Comparison of ENCODE assay signal across 18 cellular contexts in the genomic region with DNA sequence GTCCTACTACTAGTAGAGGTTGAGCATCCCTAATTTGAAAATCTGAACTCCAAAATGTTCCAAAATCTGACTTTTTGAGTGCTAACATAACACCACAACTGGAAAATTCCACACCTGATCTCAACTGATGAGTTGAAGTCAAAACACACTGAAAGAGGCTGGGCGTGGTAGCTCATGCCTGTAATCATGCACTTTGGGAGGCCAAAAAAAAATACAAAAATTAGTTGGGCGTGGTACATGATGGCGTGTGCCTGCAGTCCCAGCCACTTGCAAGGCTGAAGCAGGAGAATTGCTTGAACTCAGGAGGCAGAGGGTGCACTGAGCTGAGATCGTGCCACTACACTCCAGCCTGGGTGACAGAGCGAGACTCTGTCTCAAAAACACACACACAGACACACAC. TPM values are rescaled to one million over a fixed set of nuclear protein-coding genes. Genes with fewer than 3 reads are reported as not detected.
A peak's percentile ranks its signal among the peaks of the same experiment; 100 is the strongest.
DNase-seq lines count a peak whose midpoint lies in the region; ATAC-seq, FAIRE-seq and TF ChIP-seq lines count a peak whose summit lies in the region.
"Had no signal": no experiment of that assay in that cellular context is flagged by ENCODE, and none has a peak within 500 bp of the region (broad histone marks: within the 10 kb centered on the region; RNA-seq: fewer than 3 reads in every experiment).

No MANE protein-coding gene starts in this region.

- intact Hi-C loops in K562 (cut with micrococcal nuclease) = no loop called here

- no peak for TF ChIP-seq RAD21 in K562 (CRISPR knock-in tag; conservative IDR thresholded peaks at IDR 0.05 in 1 of 2, IDR thresholded peaks at IDR 0.05 in 1 of 2)

- peak; percentile 42; the same call in 2 of the 3 replicates for ATAC-seq in K562

- H3K36me3 ChIP-seq in K562 (ENCODE audit: control insufficient read depth, insufficient read depth, low read length) (no peaks in the 10 kb centered on the region), neural progenitor cell (no peaks in the 10 kb centered on the region)

- H3K4me3 ChIP-seq in K562 (no peak overlapping the region), neural progenitor cell (no peak overlapping the region)

- peak overlapping the region; percentile 44 for H3K27ac Mint-ChIP-seq in activated T-cell treated with anti-CD3 and anti-CD28 coated beads, Interleukin-2, amount 50 U/mL, for 24 hours
- no peak overlapping the region for H3K27ac Mint-ChIP-seq in neural progenitor cell
- H3K27ac Mint-ChIP-seq: B cell, H9 had no signal

- no peaks in the 10 kb centered on the region for H3K27me3 Mint-ChIP-seq in activated T-cell treated with anti-CD3 and anti-CD28 coated beads, Interleukin-2, amount 50 U/mL, for 24 hours
- peaks cover 3% of the 10 kb centered on the region for H3K27me3 Mint-ChIP-seq in neural progenitor cell (ENCODE audit: insufficient read depth, low read depth)
- H3K27me3 Mint-ChIP-seq: B cell; CD4-positive, alpha-beta memory T cell had no signal

- POLR2A ChIA-PET in K562 (lab: Yijun Ruan, JAX) = interaction anchor here (1.2 kb wide), 1 partner anchor 9 kb away, joined by 3 read pairs; no protein-coding TSS in a partner anchor

- FAIRE-seq in K562 (lab: Jason Lieb, UNC) = peak; percentile 55
- FAIRE-seq: A204.1, G401.6, GM12892, GM19239 had no signal

- CTCF ChIA-PET in K562 (lab: Yijun Ruan, JAX; ENCODE audit: low intra/inter-chr PET ratio) = no interaction called here

- no TSS peak for BruUV-seq in K562 (replicated peaks; lab: Mats Ljungman, UMichigan)

- H2AFZ ChIP-seq in K562 (ENCODE audit: low read depth, low read length) (no peak overlapping the region), neural progenitor cell (replicated peaks) (no peak overlapping the region)

- no peaks in the 10 kb centered on the region for H3F3A ChIP-seq in neural progenitor cell (ENCODE audit: low read depth)

- 0 out of 2 replicates have a peak overlapping the region, but pooled peaks have one; percentile 33 for H3K4me2 ChIP-seq in K562 (ENCODE audit: insufficient read depth, low read length)
- H3K4me2 ChIP-seq in neural progenitor cell = no peak overlapping the region

- in situ Hi-C loops in K562 (cut with MboI) = no loop called here
- in situ Hi-C loops in GM13977 (cut with MboI; ENCODE audit: low pct_unique_long_range_greater_than_20kb, low sequenced_read_pairs, unreplicated experiment) = no loop called here

- DNase-seq in activated T-cell treated with anti-CD3 and anti-CD28 coated beads, Interleukin-2, amount 50 U/mL, for 24 hours = no peak
- DNase-seq in activated T-cell treated with anti-CD3 and anti-CD28 coated beads, Interleukin-2, amount 50 U/mL, for 1 hour = no peak
- DNase-seq in NCI-H748 (lab: John Stamatoyannopoulos, UW; ENCODE audit: unreplicated experiment) = peak; percentile 76
- peak in 1 of 4 experiments; percentile 36 for DNase-seq in K562 (ENCODE audit: extremely low read depth in 1 of 4, low spot score in 3 of 4)
- DNase-seq in neural progenitor cell (ENCODE audit: low spot score) = no peak
- DNase-seq in GM13977 (ENCODE audit: low spot score) = no peak
- DNase-seq in NCI-H2081 (lab: John Stamatoyannopoulos, UW) = no peak
- DNase-seq: C1 segment of cervical spinal cord; CD4-positive, alpha-beta memory T cell; DMS79 treated with DMSO at 0.1 percent for 48 hours; EL; GOT3; H9 had no signal

- H3K4me1 Mint-ChIP-seq in activated T-cell treated with anti-CD3 and anti-CD28 coated beads, Interleukin-2, amount 50 U/mL, for 24 hours (ENCODE audit: low read depth) = peaks cover 72% of the 10 kb centered on the region
- no peaks in the 10 kb centered on the region for H3K4me1 Mint-ChIP-seq in neural progenitor cell

- H3K9ac ChIP-seq in K562 (ENCODE audit: insufficient read depth in 1 of 2, low read depth in 2 of 2, low read length in 2 of 2) = no peak overlapping the region
- no peak overlapping the region for H3K9ac ChIP-seq in neural progenitor cell

- H3K36me3 Mint-ChIP-seq in activated T-cell treated with anti-CD3 and anti-CD28 coated beads, Interleukin-2, amount 50 U/mL, for 24 hours (ENCODE audit: low read depth) = peaks cover 54% of the 10 kb centered on the region
- peaks cover 36% of the 10 kb centered on the region for H3K36me3 Mint-ChIP-seq in neural progenitor cell

- H3K9me1 ChIP-seq in K562 (ENCODE audit: control insufficient read depth, insufficient read depth, low read length) = no peaks in the 10 kb centered on the region

- no peak for TF ChIP-seq EP300 in K562 (IDR thresholded peaks at IDR 0.05; ENCODE audit: low read length)

- H4K20me1 ChIP-seq in K562 (replicated peaks; ENCODE audit: control insufficient read depth, insufficient read depth, low read length) = peaks cover 6% of the 10 kb centered on the region
- H4K20me1 ChIP-seq in neural progenitor cell (ENCODE audit: low read depth) = peaks cover 11% of the 10 kb centered on the region

- H3K79me2 ChIP-seq in K562 (ENCODE audit: control insufficient read depth, insufficient read depth, low read length) (peaks cover 95% of the 10 kb centered on the region), neural progenitor cell (ENCODE audit: low read depth) (peaks cover 99% of the 10 kb centered on the region)

- H3K4me3 Mint-ChIP-seq in activated T-cell treated with anti-CD3 and anti-CD28 coated beads, Interleukin-2, amount 50 U/mL, for 24 hours = no peak overlapping the region
- no peak overlapping the region for H3K4me3 Mint-ChIP-seq in neural progenitor cell
- H3K4me3 Mint-ChIP-seq: B cell; CD4-positive, alpha-beta memory T cell; H9 had no signal

- no peak for TF ChIP-seq POLR2A in K562 (conservative IDR thresholded peaks at IDR 0.05)

- WGBS in K562 (ENCODE audit: insufficient coverage, low coverage, missing lambda C conversion rate) = 29% methylated on average over 5 of the region's 5 CpGs

- H3K9me3 ChIP-seq in K562 (replicated peaks; ENCODE audit: control insufficient read depth, insufficient read depth, low read depth, low read length) (no peaks in the 10 kb centered on the region), neural progenitor cell (ENCODE audit: low read depth) (peaks cover 12% of the 10 kb centered on the region)

- TF ChIP-seq CTCF in K562 (IDR thresholded peaks at IDR 0.05 in 2 of 3, conservative IDR thresholded peaks at IDR 0.05 in 1 of 3; ENCODE audit: insufficient read depth in 2 of 3, low read depth in 1 of 3, low read length in 3 of 3) = no peak
- no peak for TF ChIP-seq CTCF in neural progenitor cell (IDR thresholded peaks at IDR 0.05)
- TF ChIP-seq CTCF in GM13977 (IDR thresholded peaks at IDR 0.05; ENCODE audit: extremely low read depth, insufficient read depth, missing control alignments) = no peak

- H3K4me1 ChIP-seq in K562 (replicated peaks in 1 of 2; ENCODE audit: control insufficient read depth in 2 of 2, insufficient read depth in 2 of 2, low read length in 2 of 2) (peaks cover 21 to 22% of the 10 kb centered on the region in 2 experiments; a peak in 4 of 5 replicates), neural progenitor cell (no peaks in the 10 kb centered on the region)

- H3K9me3 Mint-ChIP-seq in activated T-cell treated with anti-CD3 and anti-CD28 coated beads, Interleukin-2, amount 50 U/mL, for 24 hours = peaks cover 4% of the 10 kb centered on the region
- peaks cover 39% of the 10 kb centered on the region for H3K9me3 Mint-ChIP-seq in neural progenitor cell

- H3K27ac ChIP-seq in K562 (ENCODE audit: extremely low read depth, low read depth, low read length) (peak overlapping the region; percentile 21; the same call in 1 of the 3 replicates), neural progenitor cell (no peak overlapping the region)

- H3K27me3 ChIP-seq in K562 (ENCODE audit: control insufficient read depth in 2 of 2, insufficient read depth in 2 of 2, low read length in 2 of 2) (no peaks in the 10 kb centered on the region), neural progenitor cell (no peaks in the 10 kb centered on the region)

TF ChIP-seq in K562, 482 proteins besides CTCF, POLR2A, EP300 and RAD21 (continues in another document):
- TF ChIP-seq TEAD2 (tag; IDR thresholded peaks at IDR 0.05) (no peak), PRPF4 (IDR thresholded peaks at IDR 0.05; ENCODE audit: insufficient read depth, low read depth, low read length, poor library complexity, severe bottlenecking) (no peak)

RNA-seq across cellular contexts. Expression of a gene that starts 29.9 kb away (rescaled TPM):
- total RNA-seq in K562 (2011; cell fraction: chromatin; rRNA removed; ENCODE audit: low replicate concordance) = 13.2 and 38.3 TPM in 2 replicates
- total RNA-seq in K562 (2011; cell fraction: nucleolus; rRNA removed) = 9.5 and 10.5 TPM in 2 replicates
- 21.6 and 39.0 TPM in 2 replicates for total RNA-seq in K562 (2011; cell fraction: nucleoplasm; rRNA removed)
- total RNA-seq in K562 (2014; rRNA removed) (7.8 and 8.9 TPM in 2 replicates), K562 (2014; rRNA removed; fragmentation: Illumina TruSeq; extraction: Trizol) (17.2 and 18.1 TPM in 2 replicates), K562 (2015; rRNA removed; fragmentation: Illumina TruSeq; extraction: Trizol) (11.1 and 13.3 TPM in 2 replicates), K562 (2021) (12.7 and 13.1 TPM in 2 replicates), neural progenitor cell (ENCODE audit: low replicate concordance) (14.3 and 19.7 TPM in 2 replicates)
- polyA plus RNA-seq in K562 (2011; rRNA removed) (13.8 and 20.5 TPM in 2 replicates), K562 (2014; fragmentation: Illumina TruSeq; extraction: Trizol) (11.7 and 15.3 TPM in 2 replicates), K562 (2014; fragmentation: Nextera tagmentation; extraction: Ambion mirVana) (1 to 10 TPM; 1.8 to 5.1 TPM), K562 (2014; rRNA removed) (11.0 and 14.0 TPM in 2 replicates)
- polyA plus RNA-seq in K562 (2011; cell fraction: cytosol; rRNA removed) = 2.3 and 4.2 TPM in 2 replicates
- polyA plus RNA-seq in K562 (2011; cell fraction: nucleus; rRNA removed) = 7.5 and 8.8 TPM in 2 replicates
- 12.3 and 14.4 TPM in 2 replicates for polyA plus RNA-seq in K562 (2012)
- 18.9 and 19.8 TPM in 2 replicates for polyA minus RNA-seq in K562 (2011; rRNA and poly(A)+ RNA removed)
- 4.2 and 6.3 TPM in 2 replicates for polyA minus RNA-seq in K562 (2011; cell fraction: cytosol; rRNA and poly(A)+ RNA removed)
- 11.3 and 17.3 TPM in 2 replicates for polyA minus RNA-seq in K562 (2011; cell fraction: nucleus; rRNA and poly(A)+ RNA removed)
